In the genomic region with DNA sequence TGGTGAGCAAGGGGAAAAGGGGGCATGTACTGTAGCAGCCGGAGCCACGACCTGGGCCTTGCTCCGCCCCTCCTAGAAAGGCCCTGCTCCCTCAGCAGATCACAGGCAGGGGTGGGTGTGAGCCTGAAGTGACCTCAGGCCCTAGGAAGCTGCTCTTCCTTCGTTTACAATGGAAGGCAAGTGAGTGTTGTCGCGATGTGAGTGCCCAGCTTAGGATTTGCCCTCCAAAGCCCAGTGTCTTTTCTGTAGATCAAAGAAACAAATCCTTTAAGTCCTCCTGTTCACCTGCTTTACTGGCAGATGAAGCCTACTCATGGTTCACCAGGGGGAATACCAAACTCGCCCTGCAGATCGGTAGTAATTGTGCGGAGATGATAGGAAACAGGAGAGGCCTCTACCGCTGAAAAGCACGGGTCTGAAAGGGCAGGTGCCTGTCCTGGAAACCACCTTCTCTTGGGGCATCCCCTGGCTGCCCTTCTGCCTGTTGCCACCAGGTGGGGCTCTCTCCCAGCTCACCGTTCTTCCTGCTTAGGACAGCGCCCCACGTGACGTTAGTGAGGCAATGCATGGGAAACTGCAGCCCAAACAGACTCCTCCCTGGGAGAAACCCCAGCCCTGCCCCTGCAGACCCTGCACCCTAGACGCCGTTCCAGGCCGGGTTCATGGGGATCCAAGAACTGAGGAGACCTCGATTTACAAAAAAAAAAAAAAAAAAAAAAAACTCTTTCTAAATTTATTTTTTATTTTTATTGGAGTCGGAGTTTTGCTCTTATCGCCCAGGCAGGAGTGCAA, we compare ENCODE assay signal across 1 cellular context.
TF ChIP-seq lines count a peak whose summit lies in the region.

No MANE protein-coding gene starts in this region.

TF ChIP-seq in GM12878, 131 proteins besides CTCF, POLR2A, EP300 and RAD21 (continued from another document):
- no peak; the same call in 1 of the 2 replicates for TF ChIP-seq ZBTB40 (IDR thresholded peaks at IDR 0.05; ENCODE audit: borderline replicate concordance)
- TF ChIP-seq BCL11A (IDR thresholded peaks at IDR 0.05; ENCODE audit: low read depth, low read length), result no peak
- TF ChIP-seq ESRRA (IDR thresholded peaks at IDR 0.05; ENCODE audit: low read length), result no peak; the same call in 1 of the 2 replicates
- TF ChIP-seq, protein P1, sequence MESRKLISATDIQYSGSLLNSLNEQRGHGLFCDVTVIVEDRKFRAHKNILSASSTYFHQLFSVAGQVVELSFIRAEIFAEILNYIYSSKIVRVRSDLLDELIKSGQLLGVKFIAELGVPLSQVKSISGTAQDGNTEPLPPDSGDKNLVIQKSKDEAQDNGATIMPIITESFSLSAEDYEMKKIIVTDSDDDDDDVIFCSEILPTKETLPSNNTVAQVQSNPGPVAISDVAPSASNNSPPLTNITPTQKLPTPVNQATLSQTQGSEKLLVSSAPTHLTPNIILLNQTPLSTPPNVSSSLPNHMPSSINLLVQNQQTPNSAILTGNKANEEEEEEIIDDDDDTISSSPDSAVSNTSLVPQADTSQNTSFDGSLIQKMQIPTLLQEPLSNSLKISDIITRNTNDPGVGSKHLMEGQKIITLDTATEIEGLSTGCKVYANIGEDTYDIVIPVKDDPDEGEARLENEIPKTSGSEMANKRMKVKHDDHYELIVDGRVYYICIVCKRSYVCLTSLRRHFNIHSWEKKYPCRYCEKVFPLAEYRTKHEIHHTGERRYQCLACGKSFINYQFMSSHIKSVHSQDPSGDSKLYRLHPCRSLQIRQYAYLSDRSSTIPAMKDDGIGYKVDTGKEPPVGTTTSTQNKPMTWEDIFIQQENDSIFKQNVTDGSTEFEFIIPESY (IDR thresholded peaks at IDR 0.05), result no peak
- no peak for TF ChIP-seq WRNIP1 (IDR thresholded peaks at IDR 0.05; ENCODE audit: borderline replicate concordance, low read depth, low read length)
- peak; percentile 45; the same call in 1 of the 2 replicates for TF ChIP-seq PKNOX1 (IDR thresholded peaks at IDR 0.05)
- TF ChIP-seq PAX8 (IDR thresholded peaks at IDR 0.05), result no peak
- TF ChIP-seq, protein P2, sequence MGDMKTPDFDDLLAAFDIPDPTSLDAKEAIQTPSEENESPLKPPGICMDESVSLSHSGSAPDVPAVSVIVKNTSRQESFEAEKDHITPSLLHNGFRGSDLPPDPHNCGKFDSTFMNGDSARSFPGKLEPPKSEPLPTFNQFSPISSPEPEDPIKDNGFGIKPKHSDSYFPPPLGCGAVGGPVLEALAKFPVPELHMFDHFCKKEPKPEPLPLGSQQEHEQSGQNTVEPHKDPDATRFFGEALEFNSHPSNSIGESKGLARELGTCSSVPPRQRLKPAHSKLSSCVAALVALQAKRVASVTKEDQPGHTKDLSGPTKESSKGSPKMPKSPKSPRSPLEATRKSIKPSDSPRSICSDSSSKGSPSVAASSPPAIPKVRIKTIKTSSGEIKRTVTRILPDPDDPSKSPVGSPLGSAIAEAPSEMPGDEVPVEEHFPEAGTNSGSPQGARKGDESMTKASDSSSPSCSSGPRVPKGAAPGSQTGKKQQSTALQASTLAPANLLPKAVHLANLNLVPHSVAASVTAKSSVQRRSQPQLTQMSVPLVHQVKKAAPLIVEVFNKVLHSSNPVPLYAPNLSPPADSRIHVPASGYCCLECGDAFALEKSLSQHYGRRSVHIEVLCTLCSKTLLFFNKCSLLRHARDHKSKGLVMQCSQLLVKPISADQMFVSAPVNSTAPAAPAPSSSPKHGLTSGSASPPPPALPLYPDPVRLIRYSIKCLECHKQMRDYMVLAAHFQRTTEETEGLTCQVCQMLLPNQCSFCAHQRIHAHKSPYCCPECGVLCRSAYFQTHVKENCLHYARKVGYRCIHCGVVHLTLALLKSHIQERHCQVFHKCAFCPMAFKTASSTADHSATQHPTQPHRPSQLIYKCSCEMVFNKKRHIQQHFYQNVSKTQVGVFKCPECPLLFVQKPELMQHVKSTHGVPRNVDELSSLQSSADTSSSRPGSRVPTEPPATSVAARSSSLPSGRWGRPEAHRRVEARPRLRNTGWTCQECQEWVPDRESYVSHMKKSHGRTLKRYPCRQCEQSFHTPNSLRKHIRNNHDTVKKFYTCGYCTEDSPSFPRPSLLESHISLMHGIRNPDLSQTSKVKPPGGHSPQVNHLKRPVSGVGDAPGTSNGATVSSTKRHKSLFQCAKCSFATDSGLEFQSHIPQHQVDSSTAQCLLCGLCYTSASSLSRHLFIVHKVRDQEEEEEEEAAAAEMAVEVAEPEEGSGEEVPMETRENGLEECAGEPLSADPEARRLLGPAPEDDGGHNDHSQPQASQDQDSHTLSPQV (IDR thresholded peaks at IDR 0.05), result peak; percentile 91
- TF ChIP-seq GABPA (IDR thresholded peaks at IDR 0.05; ENCODE audit: low read depth), result no peak
- no peak for TF ChIP-seq RBBP5 (conservative IDR thresholded peaks at IDR 0.05)
- TF ChIP-seq HDGF (IDR thresholded peaks at IDR 0.05), result no peak; the same call in 1 of the 2 replicates
- no peak for TF ChIP-seq NR2C1 (IDR thresholded peaks at IDR 0.05)
- peak; percentile 89 for TF ChIP-seq IKZF1 (conservative IDR thresholded peaks at IDR 0.05)
- peak; percentile 60 for TF ChIP-seq E2F8 (IDR thresholded peaks at IDR 0.05; ENCODE audit: low read depth, partially characterized antibody)
- peak; percentile 69 for TF ChIP-seq KLF5 (IDR thresholded peaks at IDR 0.05; ENCODE audit: partially characterized antibody)
TF ChIP-seq in GM12878: peak in this region for 60.
